28 cellular contexts compared by ENCODE assay signal in genomic region chr2:142952018-142952417, GRCh38.
"Had no signal": no experiment of that assay in that cellular context is flagged by ENCODE, and none has a peak within 500 bp of the region (broad histone marks: within the 10 kb centered on the region; RNA-seq: fewer than 3 reads in every experiment).

No MANE protein-coding gene starts in this region.

- H3K9ac ChIP-seq: neural progenitor cell, parathyroid adenoma had no signal

- ATAC-seq: natural killer cell; psoas muscle; right cardiac atrium; stimulated activated effector memory CD8-positive, alpha-beta T cell treated with anti-CD3 and anti-CD28 coated beads, Interleukin-12 subunit alpha, Interleukin-12 subunit beta, amount 100 ng/mL, for 72 hours had no signal

- H3K4me3 Mint-ChIP-seq: natural killer cell; nephron; neural progenitor cell; stimulated activated effector memory CD8-positive, alpha-beta T cell treated with anti-CD3 and anti-CD28 coated beads, Interleukin-12 subunit alpha, Interleukin-12 subunit beta, amount 100 ng/mL, for 72 hours; stimulated activated naive CD8-positive, alpha-beta T cell treated with anti-CD3 and anti-CD28 coated beads, Interleukin-15, Interleukin-2, amounts not matched to agents 100 ng/mL and 50 ng/mL, for 24 hours had no signal

- H3K36me3 ChIP-seq: neural progenitor cell, ovary, sigmoid colon, stomach, thoracic aorta, thyroid gland, tibial nerve, upper lobe of left lung, vagina had no signal

- H3K4me1 Mint-ChIP-seq: natural killer cell; nephron; neural progenitor cell; stimulated activated effector memory CD8-positive, alpha-beta T cell treated with anti-CD3 and anti-CD28 coated beads, Interleukin-12 subunit alpha, Interleukin-12 subunit beta, amount 100 ng/mL, for 72 hours had no signal

- H3K79me2 ChIP-seq: parathyroid adenoma had no signal

- FAIRE-seq: small intestine, urothelium cell line had no signal

- H3K27me3 ChIP-seq: neural progenitor cell, ovary, right lobe of liver, sigmoid colon, stomach, thyroid gland, tibial nerve, upper lobe of left lung, vagina had no signal

- H3K27me3 Mint-ChIP-seq: progenitor cell of endocrine pancreas had no signal

- DNase-seq: natural killer cell; occipital lobe; ovary; posterior cingulate gyrus; psoas muscle; right cardiac atrium; right lobe of liver; sigmoid colon; small intestine; stimulated activated CD4-positive, alpha-beta T cell treated with anti-CD3 and anti-CD28 coated beads, Interleukin-15, amount 100 ng/mL, for 24 hours; stimulated activated CD4-positive, alpha-beta T cell treated with anti-CD3 and anti-CD28 coated beads, Interleukin-2, amount 100 ng/mL, for 24 hours; stimulated activated CD4-positive, alpha-beta T cell treated with anti-CD3 and anti-CD28 coated beads, Interleukin-2, amount 100 ng/mL, for 48 hours; stimulated activated CD4-positive, alpha-beta T cell treated with anti-CD3 and anti-CD28 coated beads, Interleukin-4, amount 100 ng/mL, for 24 hours; stimulated activated naive CD4-positive, alpha-beta T cell treated with Interleukin-2 at 50 U/mL for 16 hours; stomach; thyroid gland; trophoblast cell; upper lobe of left lung had no signal

- H3K36me3 Mint-ChIP-seq: natural killer cell; stimulated activated effector memory CD8-positive, alpha-beta T cell treated with anti-CD3 and anti-CD28 coated beads, Interleukin-12 subunit alpha, Interleukin-12 subunit beta, amount 100 ng/mL, for 72 hours had no signal

- H3K27ac ChIP-seq: neural progenitor cell, ovary, parathyroid adenoma, psoas muscle, sigmoid colon, stomach, thoracic aorta, thyroid gland, tibial nerve, upper lobe of left lung, vagina had no signal

- H3K4me2 ChIP-seq: neural progenitor cell had no signal

- H3K9me3 ChIP-seq: ovary, psoas muscle, right lobe of liver, sigmoid colon, thoracic aorta, thyroid gland, tibial nerve, upper lobe of left lung, vagina had no signal

- H3K27ac Mint-ChIP-seq: natural killer cell; neural progenitor cell; progenitor cell of endocrine pancreas; stimulated activated effector memory CD8-positive, alpha-beta T cell treated with anti-CD3 and anti-CD28 coated beads, Interleukin-12 subunit alpha, Interleukin-12 subunit beta, amount 100 ng/mL, for 72 hours; stimulated activated naive CD8-positive, alpha-beta T cell treated with anti-CD3 and anti-CD28 coated beads, Interleukin-15, Interleukin-2, amounts not matched to agents 100 ng/mL and 50 ng/mL, for 24 hours had no signal

- H3K4me1 ChIP-seq: neural progenitor cell, parathyroid adenoma, psoas muscle, sigmoid colon, stomach, thyroid gland, tibial nerve, upper lobe of left lung, vagina had no signal

- H3K4me3 ChIP-seq: neural progenitor cell, ovary, psoas muscle, right lobe of liver, sigmoid colon, stomach, thoracic aorta, thyroid gland, tibial nerve, upper lobe of left lung, vagina had no signal

- H2AFZ ChIP-seq: neural progenitor cell, parathyroid adenoma had no signal

- H3K9me3 Mint-ChIP-seq: stimulated activated effector memory CD8-positive, alpha-beta T cell treated with anti-CD3 and anti-CD28 coated beads, Interleukin-12 subunit alpha, Interleukin-12 subunit beta, amount 100 ng/mL, for 72 hours had no signal
